Comparison of ENCODE assay signal across 9 cellular contexts in genomic region chr16:23423496-23424049, GRCh38. TPM values are rescaled to one million over a fixed set of nuclear protein-coding genes. Genes with fewer than 3 reads are reported as not detected.
DNase-seq lines count a peak whose midpoint lies in the region; ATAC-seq and TF ChIP-seq lines count a peak whose summit lies in the region.
"Had no signal": no experiment of that assay in that cellular context is flagged by ENCODE, and none has a peak within 500 bp of the region (broad histone marks: within the 10 kb centered on the region; RNA-seq: fewer than 3 reads in every experiment).

No MANE protein-coding gene starts in this region.

- TF ChIP-seq CTCF in HFFc6 (IDR thresholded peaks at IDR 0.05) (no peak), WERI-Rb-1 (IDR thresholded peaks at IDR 0.05; ENCODE audit: low read depth, low read length) (no peak)

- no peaks in the 10 kb centered on the region for H3K9me3 Mint-ChIP-seq in HFFc6

- H3K27ac ChIP-seq in thymus (ENCODE audit: low read depth) (peak overlapping the region; percentile 74), WERI-Rb-1 (no peak overlapping the region)
- H3K27ac ChIP-seq: KMS-11 had no signal

- H3K36me3 Mint-ChIP-seq in HFFc6 (ENCODE audit: low read depth), result peaks cover 15% of the 10 kb centered on the region

- H3K4me3 ChIP-seq in thymus (ENCODE audit: low read length) (no peak overlapping the region), WERI-Rb-1 (ENCODE audit: low read depth, low read length) (no peak overlapping the region)

- no peaks in the 10 kb centered on the region for H3K27me3 ChIP-seq in thymus (ENCODE audit: control insufficient read depth, insufficient read depth)
- no peaks in the 10 kb centered on the region for H3K27me3 ChIP-seq in WERI-Rb-1 (ENCODE audit: insufficient read depth, low read depth, severe bottlenecking)

- H3K36me3 ChIP-seq in thymus (ENCODE audit: control insufficient read depth, insufficient read depth) (peaks cover 10% of the 10 kb centered on the region), WERI-Rb-1 (no peaks in the 10 kb centered on the region)

- peaks cover 30% of the 10 kb centered on the region for H3K4me1 Mint-ChIP-seq in HFFc6 (ENCODE audit: low read depth)

- H3K4me3 Mint-ChIP-seq in HFFc6, result peak overlapping the region; percentile 51

- H3K9me3 ChIP-seq in thymus (ENCODE audit: control insufficient read depth), result no peaks in the 10 kb centered on the region
- no peaks in the 10 kb centered on the region for H3K9me3 ChIP-seq in WERI-Rb-1 (ENCODE audit: severe bottlenecking)

- peak overlapping the region; percentile 94 for H3K27ac Mint-ChIP-seq in HFFc6

- 93% methylated on average over 11 of the region's 11 CpGs for WGBS in thymus

- no peaks in the 10 kb centered on the region for H3K4me1 ChIP-seq in thymus (ENCODE audit: control insufficient read depth, insufficient read depth, low read length)

- DNase-seq in HFFc6 (peak; percentile 95), amniotic stem cell (lab: John Stamatoyannopoulos, UW) (peak; percentile 37), iris pigment epithelial cell (ENCODE audit: low read depth) (peak; percentile 91), WERI-Rb-1 (no peak), NAMALWA (ENCODE audit: low spot score) (no peak)
- no peak for DNase-seq in stimulated activated CD8-positive, alpha-beta memory T cell treated with anti-CD3 and anti-CD28 coated beads, Interleukin-4, amount 100 ng/mL, for 48 hours

- H3K27me3 Mint-ChIP-seq in HFFc6 (ENCODE audit: insufficient read depth), result no peaks in the 10 kb centered on the region; the same call in 1 of the 2 replicates

- no peak for ATAC-seq in activated CD4-positive, CD25-positive, alpha-beta regulatory T cell treated with anti-CD3 and anti-CD28 coated beads, Interleukin-2, amount 50 U/mL, for 24 hours

RNA-seq across cellular contexts. Expression of gene COG7, which starts 29.4 kb away (rescaled TPM):
- 10 to 100 TPM; 17.7 to 21.2 (median 19.7) TPM for total RNA-seq in HFFc6 (2021; fragmentation: NEBNext Ultra II Directional; extraction: Animal tissue kit (Norgen Biotek cat#: 25700))
- polyA plus RNA-seq in thymus, result 28.0 TPM

Comparison
In these comparisons a context has a peak if more than half of its experiments do, and no peak if none do; other contexts are left out.
1. DNase-seq: peak in HFFc6 (single experiment), amniotic stem cell (single experiment) and iris pigment epithelial cell (single experiment); none in stimulated activated CD8-positive, alpha-beta memory T cell treated with anti-CD3 and anti-CD28 coated beads, Interleukin-4, amount 100 ng/mL, for 48 hours (single experiment), WERI-Rb-1 (single experiment) and NAMALWA (single experiment).